Comparison of ENCODE assay signal across 2 cellular contexts in genomic region chr9:114969269-114969668, GRCh38.
TF ChIP-seq lines count a peak whose summit lies in the region.

No MANE protein-coding gene starts in this region.

TF ChIP-seq in HCT116, 20 proteins besides CTCF, POLR2A, EP300 and RAD21:
- TF ChIP-seq ZBTB33 (IDR thresholded peaks at IDR 0.05; ENCODE audit: extremely low read depth, insufficient replicate concordance, low read length) (no peak), CEBPB (IDR thresholded peaks at IDR 0.05; ENCODE audit: low read depth) (no peak), TCF7L2 (IDR thresholded peaks at IDR 0.05; ENCODE audit: borderline replicate concordance, extremely low read depth, insufficient read depth, insufficient read length) (no peak), MAX (IDR thresholded peaks at IDR 0.05) (no peak), EGR1 (IDR thresholded peaks at IDR 0.05; ENCODE audit: low read depth) (no peak), POLR2AphosphoS5 (IDR thresholded peaks at IDR 0.05; ENCODE audit: low read depth, low read length) (no peak), CBX3 (IDR thresholded peaks at IDR 0.05; ENCODE audit: low read depth) (no peak), ZFX (IDR thresholded peaks at IDR 0.05) (no peak), SRF (IDR thresholded peaks at IDR 0.05; ENCODE audit: low read depth) (no peak), SP1 (IDR thresholded peaks at IDR 0.05; ENCODE audit: low read depth) (no peak; the same call in 1 of the 2 replicates), ATF3 (IDR thresholded peaks at IDR 0.05) (no peak), ELF1 (IDR thresholded peaks at IDR 0.05; ENCODE audit: borderline replicate concordance, low read depth) (no peak), YY1 (IDR thresholded peaks at IDR 0.05; ENCODE audit: extremely low read depth, insufficient replicate concordance, low read depth, low read length) (no peak), FOSL1 (IDR thresholded peaks at IDR 0.05; ENCODE audit: low read depth) (no peak), EZH2phosphoT487 (IDR thresholded peaks at IDR 0.05; ENCODE audit: borderline replicate concordance) (no peak), SIN3A (IDR thresholded peaks at IDR 0.05; ENCODE audit: low read depth) (no peak)

TF ChIP-seq in GM12878, 131 proteins besides CTCF, POLR2A, EP300 and RAD21:
- peak; percentile 38 for TF ChIP-seq SIX5 (IDR thresholded peaks at IDR 0.05; ENCODE audit: low read depth, low read length, severe bottlenecking)
- no peak for TF ChIP-seq SREBF1 (IDR thresholded peaks at IDR 0.05; ENCODE audit: low read length)
- TF ChIP-seq RUNX3 (IDR thresholded peaks at IDR 0.05; ENCODE audit: low read length), result no peak
- no peak for TF ChIP-seq NFIC (IDR thresholded peaks at IDR 0.05; ENCODE audit: low read depth, low read length)
- no peak for TF ChIP-seq EZH2 (IDR thresholded peaks at IDR 0.05; ENCODE audit: borderline replicate concordance, control insufficient read depth, low read depth, low read length)
- no peak for TF ChIP-seq ZNF217 (IDR thresholded peaks at IDR 0.05)
- no peak for TF ChIP-seq IKZF1 (conservative IDR thresholded peaks at IDR 0.05)
- TF ChIP-seq HCFC1 (IDR thresholded peaks at IDR 0.05; ENCODE audit: low read length), result 0 out of 2 replicates have a peak, but pooled peaks have one; percentile 38
- TF ChIP-seq BACH1 (IDR thresholded peaks at IDR 0.05; ENCODE audit: borderline replicate concordance), result no peak
